In the genomic region with DNA sequence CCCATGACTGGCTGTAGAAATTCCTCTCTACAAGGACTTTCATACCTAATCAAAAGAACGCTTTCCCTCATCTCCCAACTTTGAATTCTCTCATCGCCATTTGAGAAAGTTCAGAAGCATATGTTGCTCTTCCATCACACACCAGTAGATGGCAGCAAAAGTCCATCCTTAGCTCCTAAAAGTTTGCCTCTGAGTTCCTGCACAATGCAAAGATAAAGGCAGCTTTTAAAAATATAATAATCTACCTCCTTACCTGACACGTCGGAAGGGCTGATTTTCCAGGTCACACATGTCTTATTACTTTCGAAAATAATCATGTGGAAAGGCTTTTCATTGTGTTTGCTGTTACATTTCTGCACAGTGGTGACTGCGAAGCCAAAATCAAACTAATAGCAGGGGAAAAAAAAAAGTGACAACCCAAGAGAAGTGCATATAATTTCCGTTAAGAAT, we compare ENCODE assay signal across 8 cellular contexts.
A peak's percentile ranks its signal among the peaks of the same experiment; 100 is the strongest.
DNase-seq lines count a peak whose midpoint lies in the region; ATAC-seq and TF ChIP-seq lines count a peak whose summit lies in the region.

No MANE protein-coding gene starts in this region.

- H3K27ac ChIP-seq in SU-DHL-6 (ENCODE audit: low read depth, low read length) (no peak overlapping the region), thyroid gland (no peak overlapping the region)

- H3F3A ChIP-seq in Loucy (ENCODE audit: low read depth) = no peaks in the 10 kb centered on the region
- H3F3A ChIP-seq in SU-DHL-6 (ENCODE audit: insufficient read depth) = no peaks in the 10 kb centered on the region

- WGBS in thyroid gland, 2 donors = 21 to 25% methylated on average over 7 of the region's 7 CpGs

- peak; percentile 93 for TF ChIP-seq CTCF in Loucy (conservative IDR thresholded peaks at IDR 0.05; ENCODE audit: low read length)
- TF ChIP-seq CTCF in SU-DHL-6 (IDR thresholded peaks at IDR 0.05; ENCODE audit: insufficient read depth, low read length, poor library complexity, severe bottlenecking) = peak; percentile 72
- TF ChIP-seq CTCF in thyroid gland (IDR thresholded peaks at IDR 0.05) = peak; percentile 62 to 91 (median 82)

- H3K9me3 ChIP-seq in Loucy (ENCODE audit: insufficient read depth, low read depth, low read length) = no peaks in the 10 kb centered on the region
- H3K9me3 ChIP-seq in SU-DHL-6 (ENCODE audit: insufficient read depth, low read length) = no peaks in the 10 kb centered on the region
- H3K9me3 ChIP-seq in thyroid gland = no peaks in the 10 kb centered on the region

- H3K4me2 ChIP-seq in Loucy (ENCODE audit: low read depth, low read length, poor library complexity, severe bottlenecking) (no peak overlapping the region), SU-DHL-6 (ENCODE audit: low read depth, low read length, poor library complexity, severe bottlenecking) (no peak overlapping the region)

- H3K9me2 ChIP-seq in Loucy (replicated peaks; ENCODE audit: low read depth, low read length) (no peaks in the 10 kb centered on the region), SU-DHL-6 (replicated peaks; ENCODE audit: insufficient read depth, low read length) (no peaks in the 10 kb centered on the region)

- H3K79me2 ChIP-seq in Loucy (ENCODE audit: insufficient read depth, low read length) (no peaks in the 10 kb centered on the region), SU-DHL-6 (ENCODE audit: insufficient read depth, low read length) (no peaks in the 10 kb centered on the region)

- no peak for TF ChIP-seq POLR2A in thyroid gland (IDR thresholded peaks at IDR 0.05)

- H4K20me1 ChIP-seq in Loucy (ENCODE audit: insufficient read depth, low read length, poor library complexity, severe bottlenecking) (no peaks in the 10 kb centered on the region), SU-DHL-6 (ENCODE audit: low read depth, low read length) (no peaks in the 10 kb centered on the region)

- H3K4me1 ChIP-seq in Loucy (ENCODE audit: insufficient read depth, low read length, poor library complexity, severe bottlenecking) (no peaks in the 10 kb centered on the region), thyroid gland (no peaks in the 10 kb centered on the region)

- ATAC-seq in GM21529 (IDR thresholded peaks at IDR 0.05; ENCODE audit: unreplicated experiment) = peak; percentile 74

- H3K4me3 ChIP-seq in Loucy (ENCODE audit: low read length, poor library complexity, severe bottlenecking) (no peak overlapping the region), SU-DHL-6 (ENCODE audit: insufficient read depth, low read length, poor library complexity, severe bottlenecking) (no peak overlapping the region), thyroid gland (replicated peaks in 1 of 3) (no peak overlapping the region)

- intact Hi-C loops in thyroid gland (cut with DNase I) = no loop called here

- H3K9ac ChIP-seq in Loucy (ENCODE audit: low read depth, low read length, poor library complexity, severe bottlenecking) (no peak overlapping the region), SU-DHL-6 (ENCODE audit: low read length) (no peak overlapping the region)

- peak; percentile 75 for DNase-seq in DMS 273 (lab: John Stamatoyannopoulos, UW; ENCODE audit: unreplicated experiment)
- DNase-seq in DMS 273 treated with DMSO at 0.1 percent for 48 hours (lab: John Stamatoyannopoulos, UW) = no peak
- peak; percentile 3 for DNase-seq in effector CD8-positive, alpha-beta T cell (lab: John Stamatoyannopoulos, UW)
- DNase-seq in middle frontal gyrus (ENCODE audit: extremely low spot score, low spot score) = peak; percentile 66
- DNase-seq in thyroid gland = peak; percentile 48

- H3K27me3 ChIP-seq in Loucy (ENCODE audit: insufficient read depth, low read length, poor library complexity, severe bottlenecking) = no peaks in the 10 kb centered on the region
- no peaks in the 10 kb centered on the region for H3K27me3 ChIP-seq in SU-DHL-6 (ENCODE audit: low read length)
- H3K27me3 ChIP-seq in thyroid gland = no peaks in the 10 kb centered on the region

- H3K36me3 ChIP-seq in Loucy (ENCODE audit: insufficient read depth, low read length) = no peaks in the 10 kb centered on the region
- no peaks in the 10 kb centered on the region for H3K36me3 ChIP-seq in SU-DHL-6 (ENCODE audit: low read length)
- no peaks in the 10 kb centered on the region for H3K36me3 ChIP-seq in thyroid gland

- H2AFZ ChIP-seq in Loucy (ENCODE audit: low read length) (no peak overlapping the region; the same call in 1 of the 2 replicates), SU-DHL-6 (ENCODE audit: low read depth, low read length, severe bottlenecking) (no peak overlapping the region)
